Comparison of ENCODE assay signal across 20 cellular contexts in the genomic region with DNA sequence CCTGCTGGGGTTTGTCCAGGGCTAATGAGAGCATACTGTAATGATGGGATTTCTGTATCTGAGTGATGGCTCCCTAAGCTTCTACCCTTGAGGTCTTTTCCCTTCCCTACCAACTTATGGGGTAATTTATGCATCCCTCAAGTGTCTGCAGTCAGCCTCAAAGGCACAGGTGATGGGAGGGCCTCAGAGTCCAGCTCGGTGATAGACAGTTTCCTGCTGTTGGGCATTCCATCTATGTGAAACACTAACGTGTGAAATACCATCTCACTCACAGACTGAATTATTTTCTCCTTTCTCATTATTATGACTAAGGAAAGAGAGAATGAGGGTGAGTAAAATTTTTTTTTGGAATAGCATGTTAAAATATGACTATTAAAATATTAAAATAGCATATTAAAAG.
"Had no signal": no experiment of that assay in that cellular context is flagged by ENCODE, and none has a peak within 500 bp of the region (broad histone marks: within the 10 kb centered on the region; RNA-seq: fewer than 3 reads in every experiment).

No MANE protein-coding gene starts in this region.

- H3K27ac ChIP-seq: esophagus squamous epithelium, gastroesophageal sphincter, psoas muscle, sigmoid colon, stomach, thoracic aorta, transverse colon had no signal

- ATAC-seq: effector memory CD8-positive, alpha-beta T cell; gastroesophageal sphincter; left colon; left ventricle myocardium superior; naive thymus-derived CD4-positive, alpha-beta T cell; psoas muscle had no signal

- H3K4me1 ChIP-seq: esophagus squamous epithelium, gastroesophageal sphincter, psoas muscle, sigmoid colon, stomach, transverse colon had no signal

- DNase-seq: effector memory CD8-positive, alpha-beta T cell; esophagus squamous epithelium; foreskin fibroblast; immature natural killer cell; left colon; left ventricle myocardium superior; mesenchymal stem cell; naive thymus-derived CD4-positive, alpha-beta T cell; nephron progenitor cell; psoas muscle; sigmoid colon; small intestine; stimulated activated CD4-positive, alpha-beta T cell treated with anti-CD3 and anti-CD28 coated beads, Interleukin-12 subunit alpha, Interleukin-12 subunit beta, amount 100 ng/mL, for 4 hours; stimulated activated naive CD4-positive, alpha-beta T cell; stomach; substantia nigra; transverse colon had no signal

- H3K9me3 ChIP-seq: esophagus squamous epithelium, gastroesophageal sphincter, psoas muscle, sigmoid colon, stomach, thoracic aorta, transverse colon had no signal

- H3K27me3 ChIP-seq: esophagus squamous epithelium, gastroesophageal sphincter, sigmoid colon, stomach, transverse colon had no signal

- H3K36me3 ChIP-seq: esophagus squamous epithelium, gastroesophageal sphincter, sigmoid colon, stomach, thoracic aorta, transverse colon had no signal

- H3K4me3 ChIP-seq: esophagus squamous epithelium, gastroesophageal sphincter, lung, psoas muscle, sigmoid colon, stomach, thoracic aorta, transverse colon had no signal
